Comparison of ENCODE assay signal across 25 cellular contexts in the genomic region with DNA sequence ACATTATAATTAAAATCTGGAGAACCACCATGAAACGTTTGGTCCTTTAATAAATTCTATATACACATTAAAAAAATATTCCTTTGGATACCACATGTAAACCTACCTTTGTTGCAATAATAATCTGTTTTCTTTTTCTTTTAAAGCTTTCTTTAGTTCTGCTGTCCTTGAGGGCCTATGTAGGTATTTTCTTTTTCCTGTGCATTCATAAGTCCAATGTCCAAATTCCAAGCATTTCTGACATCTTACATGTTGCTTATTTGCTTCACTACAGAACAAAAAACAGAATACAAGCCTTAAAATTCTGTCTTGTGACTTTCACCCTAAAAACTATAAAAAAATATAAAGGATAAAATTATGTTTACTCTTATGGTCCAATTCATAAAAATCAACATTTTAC.
"Had no signal": no experiment of that assay in that cellular context is flagged by ENCODE, and none has a peak within 500 bp of the region (broad histone marks: within the 10 kb centered on the region; RNA-seq: fewer than 3 reads in every experiment).

No MANE protein-coding gene starts in this region.

- H3K27ac ChIP-seq: ascending aorta, cardiac muscle cell, esophagus squamous epithelium, foreskin keratinocyte, left lung, neutrophil, sigmoid colon, thyroid gland had no signal

- H3K27ac Mint-ChIP-seq: activated CD4-positive, alpha-beta T cell treated with anti-CD3 and anti-CD28 coated beads, Interleukin-2, amount 10 ng/mL, durations not matched to agents 7 days and 5 days; activated naive CD4-positive, alpha-beta T cell treated with anti-CD3 and anti-CD28 coated beads, Interleukin-2, amount 10 ng/mL, durations not matched to agents 7 days and 5 days; activated naive CD8-positive, alpha-beta T cell treated with anti-CD3 and anti-CD28 coated beads, Interleukin-2, amount 50 U/mL, for 24 hours; effector memory CD8-positive, alpha-beta T cell; mesothelial cell of epicardium; natural killer cell treated with Interleukin-12 subunit alpha and Interleukin-12 subunit beta and Interleukin-15 and Interleukin-18, amount 100 ng/mL, for 72 hours had no signal

- H3K9me3 ChIP-seq: ascending aorta, esophagus squamous epithelium, left lung, neutrophil, pancreas, sigmoid colon, thyroid gland had no signal

- FAIRE-seq: pancreas had no signal

- ATAC-seq: activated CD4-positive, CD25-positive, alpha-beta regulatory T cell treated with anti-CD3 and anti-CD28 coated beads, Interleukin-2, amount 50 U/mL, for 24 hours; activated naive CD8-positive, alpha-beta T cell treated with anti-CD3 and anti-CD28 coated beads, Interleukin-2, amount 50 U/mL, for 24 hours; effector memory CD8-positive, alpha-beta T cell; foreskin keratinocyte; left lung; natural killer cell treated with Interleukin-12 subunit alpha and Interleukin-12 subunit beta and Interleukin-15 and Interleukin-18, amount 100 ng/mL, for 72 hours had no signal

- H3K27me3 Mint-ChIP-seq: activated CD4-positive, alpha-beta T cell treated with anti-CD3 and anti-CD28 coated beads, Interleukin-2, amount 10 ng/mL, durations not matched to agents 7 days and 5 days; activated naive CD4-positive, alpha-beta T cell treated with anti-CD3 and anti-CD28 coated beads, Interleukin-2, amount 10 ng/mL, durations not matched to agents 7 days and 5 days; activated naive CD8-positive, alpha-beta T cell treated with anti-CD3 and anti-CD28 coated beads, Interleukin-2, amount 50 U/mL, for 24 hours; effector memory CD8-positive, alpha-beta T cell; natural killer cell treated with Interleukin-12 subunit alpha and Interleukin-12 subunit beta and Interleukin-15 and Interleukin-18, amount 100 ng/mL, for 72 hours had no signal

- H3K4me3 ChIP-seq: ascending aorta, cardiac muscle cell, esophagus squamous epithelium, left lung, pancreas, sigmoid colon, thyroid gland had no signal

- H3K4me1 ChIP-seq: esophagus squamous epithelium, foreskin keratinocyte, left lung, pancreas, sigmoid colon, thyroid gland had no signal

- H3K4me1 Mint-ChIP-seq: activated CD4-positive, alpha-beta T cell treated with anti-CD3 and anti-CD28 coated beads, Interleukin-2, amount 10 ng/mL, durations not matched to agents 7 days and 5 days; activated naive CD4-positive, alpha-beta T cell treated with anti-CD3 and anti-CD28 coated beads, Interleukin-2, amount 10 ng/mL, durations not matched to agents 7 days and 5 days; activated naive CD8-positive, alpha-beta T cell treated with anti-CD3 and anti-CD28 coated beads, Interleukin-2, amount 50 U/mL, for 24 hours; mesothelial cell of epicardium had no signal

- H3K27me3 ChIP-seq: ascending aorta, cardiac muscle cell, esophagus squamous epithelium, foreskin keratinocyte, left lung, neutrophil, pancreas, sigmoid colon, thyroid gland had no signal

- H3K4me3 Mint-ChIP-seq: activated CD4-positive, alpha-beta T cell treated with anti-CD3 and anti-CD28 coated beads, Interleukin-2, amount 10 ng/mL, durations not matched to agents 7 days and 5 days; activated naive CD4-positive, alpha-beta T cell treated with anti-CD3 and anti-CD28 coated beads, Interleukin-2, amount 10 ng/mL, durations not matched to agents 7 days and 5 days; activated naive CD8-positive, alpha-beta T cell treated with anti-CD3 and anti-CD28 coated beads, Interleukin-2, amount 50 U/mL, for 24 hours; effector memory CD8-positive, alpha-beta T cell; mesothelial cell of epicardium; natural killer cell treated with Interleukin-12 subunit alpha and Interleukin-12 subunit beta and Interleukin-15 and Interleukin-18, amount 100 ng/mL, for 72 hours had no signal

- DNase-seq: activated CD4-positive, alpha-beta T cell treated with anti-CD3 and anti-CD28 coated beads, Interleukin-2, amount 10 ng/mL, durations not matched to agents 7 days and 5 days; activated CD8-positive, alpha-beta memory T cell treated with anti-CD3 and anti-CD28 coated beads for 24 hours; activated CD8-positive, alpha-beta memory T cell treated with anti-CD3 and anti-CD28 coated beads, Interleukin-2, amount 50 U/mL, for 48 hours; activated effector memory CD4-positive, alpha-beta T cell treated with Interleukin-2 at 50 U/mL for 16 hours; activated naive CD4-positive, alpha-beta T cell treated with anti-CD3 and anti-CD28 coated beads, Interleukin-2, amount 10 ng/mL, durations not matched to agents 7 days and 5 days; activated naive CD8-positive, alpha-beta T cell treated with anti-CD3 and anti-CD28 coated beads, Interleukin-2, amount 50 U/mL, for 24 hours; activated T-cell treated with anti-CD3 and anti-CD28 coated beads, Interleukin-2, amount 50 U/mL, for 48 hours; effector memory CD8-positive, alpha-beta T cell; esophagus squamous epithelium; foreskin keratinocyte; hippocampal formation; islet precursor cell; left lung; pancreas; sigmoid colon; stimulated activated CD4-positive, alpha-beta T cell treated with anti-CD3 and anti-CD28 coated beads, Interleukin-12 subunit alpha, Interleukin-12 subunit beta, amount 100 ng/mL, for 4 hours; stimulated activated CD4-positive, alpha-beta T cell treated with anti-CD3 and anti-CD28 coated beads, Interleukin-1b, Interleukin-23, amount 100 ng/mL, for 48 hours; stimulated activated naive CD4-positive, alpha-beta T cell treated with Interleukin-2 at 50 U/mL for 16 hours; thyroid gland had no signal

- H3K9me3 Mint-ChIP-seq: activated CD4-positive, alpha-beta T cell treated with anti-CD3 and anti-CD28 coated beads, Interleukin-2, amount 10 ng/mL, durations not matched to agents 7 days and 5 days; activated naive CD4-positive, alpha-beta T cell treated with anti-CD3 and anti-CD28 coated beads, Interleukin-2, amount 10 ng/mL, durations not matched to agents 7 days and 5 days; activated naive CD8-positive, alpha-beta T cell treated with anti-CD3 and anti-CD28 coated beads, Interleukin-2, amount 50 U/mL, for 24 hours; effector memory CD8-positive, alpha-beta T cell; natural killer cell treated with Interleukin-12 subunit alpha and Interleukin-12 subunit beta and Interleukin-15 and Interleukin-18, amount 100 ng/mL, for 72 hours had no signal
